Comparison of ENCODE assay signal across 18 cellular contexts in the genomic region with DNA sequence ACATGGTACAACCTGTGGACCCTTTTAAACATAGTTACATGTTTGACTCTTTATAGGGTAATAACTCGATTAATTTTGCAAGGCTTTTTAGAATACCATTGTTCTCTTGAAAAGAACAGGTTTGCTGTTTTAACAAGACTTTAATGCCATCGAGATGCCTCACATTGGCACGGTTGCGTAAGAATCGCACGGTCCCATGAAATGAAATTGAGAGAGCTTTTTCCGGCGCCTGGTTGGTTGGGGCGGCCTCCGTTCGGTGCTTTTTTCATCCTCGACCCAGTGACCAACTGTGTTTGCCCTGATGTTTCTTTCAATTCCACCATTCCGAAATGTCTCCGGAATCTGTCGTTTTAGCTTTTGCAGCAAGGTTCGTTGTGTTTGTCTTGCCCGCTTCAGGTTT.
"Had no signal": no experiment of that assay in that cellular context is flagged by ENCODE, and none has a peak within 500 bp of the region (broad histone marks: within the 10 kb centered on the region; RNA-seq: fewer than 3 reads in every experiment).

No MANE protein-coding gene starts in this region.

- H3K36me3 ChIP-seq: esophagus squamous epithelium, thyroid gland, uterus had no signal

- H2AFZ ChIP-seq: parathyroid adenoma had no signal

- H3K27ac Mint-ChIP-seq: type B pancreatic cell had no signal

- H3K27me3 Mint-ChIP-seq: naive B cell, type B pancreatic cell had no signal

- H3K27ac ChIP-seq: esophagus squamous epithelium, parathyroid adenoma, thyroid gland, uterus had no signal

- H3K9ac ChIP-seq: parathyroid adenoma had no signal

- H3K4me3 Mint-ChIP-seq: naive B cell, nephron, type B pancreatic cell had no signal

- H3K27me3 ChIP-seq: esophagus squamous epithelium, thyroid gland, uterus had no signal

- H3K4me3 ChIP-seq: esophagus squamous epithelium, thyroid gland, uterus had no signal

- H3K4me1 ChIP-seq: parathyroid adenoma had no signal

- H3K36me3 Mint-ChIP-seq: naive B cell, type B pancreatic cell had no signal

- H3K9me3 Mint-ChIP-seq: naive B cell, nephron, type B pancreatic cell had no signal

- FAIRE-seq: islet of Langerhans, small intestine had no signal

- DNase-seq: cortex of kidney; effector memory CD4-positive, alpha-beta T cell; esophagus squamous epithelium; foreskin fibroblast; hippocampal formation; kidney glomerular epithelial cell; mesendoderm; naive B cell; occipital lobe; small intestine; stimulated activated CD4-positive, alpha-beta T cell treated with anti-CD3 and anti-CD28 coated beads, Interleukin-12 subunit alpha, Interleukin-12 subunit beta, amount 100 ng/mL, for 4 hours; stimulated activated naive CD4-positive, alpha-beta T cell; thyroid gland; uterus had no signal

- H3K9me3 ChIP-seq: esophagus squamous epithelium, thyroid gland, uterus had no signal
